1 cellular context compared by ENCODE assay signal in genomic region chr11:93537767-93538261, GRCh38.
TF ChIP-seq lines count a peak whose summit lies in the region.

No MANE protein-coding gene starts in this region.

TF ChIP-seq in GM12878, 131 proteins besides CTCF, POLR2A, EP300 and RAD21:
- TF ChIP-seq ATF7 (IDR thresholded peaks at IDR 0.05; ENCODE audit: low read depth) (no peak), GATAD2B (conservative IDR thresholded peaks at IDR 0.05; ENCODE audit: low read depth) (no peak), FOS (IDR thresholded peaks at IDR 0.05; ENCODE audit: borderline replicate concordance, extremely low read depth, insufficient read length) (no peak), REST (IDR thresholded peaks at IDR 0.05; ENCODE audit: low read depth, low read length) (no peak), NR2C1 (IDR thresholded peaks at IDR 0.05) (no peak), USF1 (IDR thresholded peaks at IDR 0.05; ENCODE audit: borderline replicate concordance, extremely low read length, insufficient read depth, low read depth, low read length) (no peak), CEBPZ (IDR thresholded peaks at IDR 0.05; ENCODE audit: low read depth, low read length) (no peak), PML (IDR thresholded peaks at IDR 0.05; ENCODE audit: low read length) (no peak), EGR1 (IDR thresholded peaks at IDR 0.05; ENCODE audit: borderline replicate concordance in 1 of 2, low read depth in 2 of 2, low read length in 2 of 2) (no peak), ZNF384 (IDR thresholded peaks at IDR 0.05; ENCODE audit: borderline replicate concordance, low read depth, low read length) (no peak), SUZ12 (IDR thresholded peaks at IDR 0.05; ENCODE audit: unreplicated experiment) (no peak), ZNF217 (IDR thresholded peaks at IDR 0.05) (no peak), NBN (IDR thresholded peaks at IDR 0.05) (no peak)
TF ChIP-seq in GM12878: peak in this region for 0.
